8 cellular contexts compared by ENCODE assay signal in genomic region chr13:108269601-108270328, GRCh38. TPM values are rescaled to one million over a fixed set of nuclear protein-coding genes. Genes with fewer than 3 reads are reported as not detected.
DNase-seq lines count a peak whose midpoint lies in the region; ATAC-seq and TF ChIP-seq lines count a peak whose summit lies in the region.

Gene TNFSF13B (plus strand): TSS chr13:108269718. CDS start chr13:108269896, 178 bp downstream.

- ATAC-seq in CD4-positive, CD25-positive, alpha-beta regulatory T cell (ENCODE audit: low read depth in 2 of 2): peak; percentile 57 to 61
- ATAC-seq in GM19397 (IDR thresholded peaks at IDR 0.05; ENCODE audit: unreplicated experiment): peak; percentile 77
- peak; percentile 52 for ATAC-seq in HG03469 (IDR thresholded peaks at IDR 0.05; ENCODE audit: unreplicated experiment)

- H3K9me3 Mint-ChIP-seq in CD4-positive, CD25-positive, alpha-beta regulatory T cell: no peaks in the 10 kb centered on the region

- in situ Hi-C loops in brain microvascular endothelial cell (cut with HindIII; ENCODE audit: low pct_ligation_motif_present, low sequenced_read_pairs): no loop called here

- H3K4me3 Mint-ChIP-seq in CD4-positive, CD25-positive, alpha-beta regulatory T cell: peak within 1 kb of the TSS; percentile 86 to 92 (median 90)

- no peaks in the 10 kb centered on the region for H3K27me3 ChIP-seq in CD4-positive, CD25-positive, alpha-beta regulatory T cell (ENCODE audit: control insufficient read depth, insufficient read depth, low read length)
- no peaks in the 10 kb centered on the region for H3K27me3 ChIP-seq in brain microvascular endothelial cell (replicated peaks)

- TF ChIP-seq CTCF in brain microvascular endothelial cell (IDR thresholded peaks at IDR 0.05; ENCODE audit: low read depth, low read length, missing control alignments): peak; percentile 38

- H3K27ac Mint-ChIP-seq in CD4-positive, CD25-positive, alpha-beta regulatory T cell: peak within 1 kb of the TSS; percentile 85 to 97 (median 93)

- no peaks in the 10 kb centered on the region for H3K36me3 ChIP-seq in CD4-positive, CD25-positive, alpha-beta regulatory T cell (ENCODE audit: control insufficient read depth, insufficient read depth, low read length)
- no peaks in the 10 kb centered on the region for H3K36me3 ChIP-seq in brain microvascular endothelial cell (replicated peaks)

- peaks cover 26 to 63% (median 49%) of the 10 kb centered on the region in 4 donors for H3K4me1 Mint-ChIP-seq in CD4-positive, CD25-positive, alpha-beta regulatory T cell

- peaks cover 34% of the 10 kb centered on the region for H3K4me1 ChIP-seq in CD4-positive, CD25-positive, alpha-beta regulatory T cell (ENCODE audit: control insufficient read depth, insufficient read depth, low read length, poor library complexity, severe bottlenecking)

- DNase-seq in CD4-positive, CD25-positive, alpha-beta regulatory T cell: peak in 2 of 3 donors; percentile 29 to 70
- DNase-seq in T-helper 9 cell: peak; percentile 29
- peak; percentile 6 for DNase-seq in brain microvascular endothelial cell
- peak; percentile 56 for DNase-seq in kidney glomerular epithelial cell (lab: John Stamatoyannopoulos, UW)
- DNase-seq in stimulated activated CD4-positive, alpha-beta T cell treated with anti-CD3 and anti-CD28 coated beads, Interleukin-4, amount 100 ng/mL, for 1 hour: peak; percentile 51
- no peak for DNase-seq in HK-2 (ENCODE audit: unreplicated experiment)

- H3K27me3 Mint-ChIP-seq in CD4-positive, CD25-positive, alpha-beta regulatory T cell: no peaks in the 10 kb centered on the region

- no peaks in the 10 kb centered on the region for H3K36me3 Mint-ChIP-seq in CD4-positive, CD25-positive, alpha-beta regulatory T cell

- H3K9me3 ChIP-seq in CD4-positive, CD25-positive, alpha-beta regulatory T cell (ENCODE audit: control insufficient read depth in 2 of 2, low read length in 2 of 2): no peaks in the 10 kb centered on the region

- H3K4me3 ChIP-seq in CD4-positive, CD25-positive, alpha-beta regulatory T cell (ENCODE audit: low read depth, low read length): peak within 1 kb of the TSS; percentile 79
- H3K4me3 ChIP-seq in brain microvascular endothelial cell (ENCODE audit: low read depth, low read length): peak within 1 kb of the TSS; percentile 45

- H3K27ac ChIP-seq in CD4-positive, CD25-positive, alpha-beta regulatory T cell (ENCODE audit: insufficient read depth, low read length, poor library complexity, severe bottlenecking): peak within 1 kb of the TSS; percentile 62
- no peak within 1 kb of the TSS for H3K27ac ChIP-seq in brain microvascular endothelial cell

RNA-seq across cellular contexts. Expression of gene TNFSF13B, which starts in this region (rescaled TPM):
- 5.4 TPM for total RNA-seq in CD4-positive, CD25-positive, alpha-beta regulatory T cell
- 10 to 100 TPM; 19.9 to 39.8 (median 21.8) TPM for polyA plus RNA-seq in CD4-positive, CD25-positive, alpha-beta regulatory T cell
